ENCODE assay signal across 12 cellular contexts in the genomic region with DNA sequence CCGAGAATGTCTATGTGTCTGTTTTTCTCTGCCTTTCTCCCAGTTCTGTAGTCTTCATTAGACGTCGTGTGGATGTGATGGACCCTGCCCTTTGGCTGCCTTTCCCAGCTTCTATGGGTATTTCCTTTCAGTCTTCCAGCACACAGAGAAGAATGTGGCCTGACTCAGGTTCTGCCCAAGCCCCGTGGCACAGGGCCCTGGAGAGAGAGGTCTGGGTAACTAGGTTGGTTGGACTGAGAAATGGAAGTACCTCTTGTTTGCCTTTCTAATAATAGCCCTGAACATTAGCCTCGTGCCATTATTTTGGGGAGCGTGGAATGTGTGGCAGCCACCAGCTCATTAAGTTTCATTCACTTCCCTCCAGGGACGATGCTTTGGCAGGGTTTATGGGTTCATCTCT. TPM values are rescaled to one million over a fixed set of nuclear protein-coding genes. Genes with fewer than 3 reads are reported as not detected.
DNase-seq lines count a peak whose midpoint lies in the region; ATAC-seq and TF ChIP-seq lines count a peak whose summit lies in the region.
"Had no signal": no experiment of that assay in that cellular context is flagged by ENCODE, and none has a peak within 500 bp of the region (broad histone marks: within the 10 kb centered on the region; RNA-seq: fewer than 3 reads in every experiment).

No MANE protein-coding gene starts in this region.

- no peaks in the 10 kb centered on the region for H3K27me3 Mint-ChIP-seq in MCF 10A (ENCODE audit: insufficient read depth, unreplicated experiment)
- no peaks in the 10 kb centered on the region for H3K27me3 Mint-ChIP-seq in effector memory CD8-positive, alpha-beta T cell
- no peaks in the 10 kb centered on the region for H3K27me3 Mint-ChIP-seq in natural killer cell (ENCODE audit: low read depth in 2 of 2)
- no peaks in the 10 kb centered on the region for H3K27me3 Mint-ChIP-seq in type B pancreatic cell
- H3K27me3 Mint-ChIP-seq: activated CD8-positive, alpha-beta memory T cell treated with anti-CD3 and anti-CD28 coated beads, Interleukin-2, amount 10 ng/mL, durations not matched to agents 7 days and 5 days had no signal

- no peak for TF ChIP-seq POLR2A in breast epithelium (IDR thresholded peaks at IDR 0.05)

- DNase-seq in breast epithelium (ENCODE audit: low spot score in 2 of 2) (no peak), MCF 10A (ENCODE audit: unreplicated experiment) (no peak), natural killer cell (no peak), type B pancreatic cell (ENCODE audit: extremely low spot score, unreplicated experiment) (no peak), T1000 (lab: John Stamatoyannopoulos, UW) (no peak)
- DNase-seq in effector memory CD8-positive, alpha-beta T cell: no peak
- DNase-seq: activated CD8-positive, alpha-beta memory T cell treated with anti-CD3 and anti-CD28 coated beads, Interleukin-2, amount 10 ng/mL, durations not matched to agents 7 days and 5 days; GOT3; MG63 had no signal

- H3K9me3 Mint-ChIP-seq in MCF 10A (ENCODE audit: unreplicated experiment): no peaks in the 10 kb centered on the region
- no peaks in the 10 kb centered on the region for H3K9me3 Mint-ChIP-seq in effector memory CD8-positive, alpha-beta T cell
- H3K9me3 Mint-ChIP-seq in natural killer cell: no peaks in the 10 kb centered on the region
- no peaks in the 10 kb centered on the region for H3K9me3 Mint-ChIP-seq in type B pancreatic cell
- H3K9me3 Mint-ChIP-seq: activated naive CD4-positive, alpha-beta T cell treated with anti-CD3 and anti-CD28 coated beads, Interleukin-2, amount 50 U/mL, for 72 hours had no signal

- H3K27ac Mint-ChIP-seq in MCF 10A (ENCODE audit: low read depth, unreplicated experiment): no peak overlapping the region
- H3K27ac Mint-ChIP-seq in effector memory CD8-positive, alpha-beta T cell: peak overlapping the region; percentile 64 to 85
- peak overlapping the region; percentile 57 to 74 for H3K27ac Mint-ChIP-seq in natural killer cell
- peak overlapping the region; percentile 57 for H3K27ac Mint-ChIP-seq in type B pancreatic cell

- no TSS peak for BruUV-seq in MCF 10A (replicated peaks; lab: Mats Ljungman, UMichigan)

- intact Hi-C loops in breast epithelium (cut with DNase I; ENCODE audit: low total_unique reads): no loop called here
- intact Hi-C loops in MCF 10A (cut with micrococcal nuclease): no loop called here
- intact Hi-C loops in natural killer cell (cut with micrococcal nuclease): no loop called here

- H3K36me3 Mint-ChIP-seq in MCF 10A (ENCODE audit: insufficient read depth, unreplicated experiment): peaks cover 16% of the 10 kb centered on the region
- peaks cover 32% of the 10 kb centered on the region for H3K36me3 Mint-ChIP-seq in effector memory CD8-positive, alpha-beta T cell (ENCODE audit: insufficient read depth)
- H3K36me3 Mint-ChIP-seq in natural killer cell: no peaks in the 10 kb centered on the region
- H3K36me3 Mint-ChIP-seq in type B pancreatic cell: peaks cover 28% of the 10 kb centered on the region

- POLR2A ChIA-PET in MCF 10A (lab: Yijun Ruan, JAX): interaction anchor here (0.7 to 1.1 kb wide), 3 partner anchors 42 to 71 kb away, joined by 3 read pairs; no protein-coding TSS in a partner anchor

- CTCF ChIA-PET in MCF 10A (lab: Yijun Ruan, JAX): interaction anchor here (0.7 to 1.8 kb wide), 2 partner anchors 10 to 13 kb away, joined by 7 to 9 read pairs; no protein-coding TSS in a partner anchor

- H3K4me3 Mint-ChIP-seq in MCF 10A (ENCODE audit: unreplicated experiment): no peak overlapping the region
- H3K4me3 Mint-ChIP-seq in effector memory CD8-positive, alpha-beta T cell: peak overlapping the region; percentile 1 to 36
- peak overlapping the region; percentile 58 for H3K4me3 Mint-ChIP-seq in natural killer cell
- H3K4me3 Mint-ChIP-seq in type B pancreatic cell: peak overlapping the region; percentile 39

- ATAC-seq in effector memory CD8-positive, alpha-beta T cell (replicated peaks): no peak
- ATAC-seq in natural killer cell: no peak
- ATAC-seq in HG03571 (IDR thresholded peaks at IDR 0.05; ENCODE audit: unreplicated experiment): no peak
- no peak for ATAC-seq in GM21381 (IDR thresholded peaks at IDR 0.05; ENCODE audit: unreplicated experiment)
- ATAC-seq: activated CD8-positive, alpha-beta memory T cell treated with anti-CD3 and anti-CD28 coated beads, Interleukin-2, amount 10 ng/mL, durations not matched to agents 7 days and 5 days; activated naive CD4-positive, alpha-beta T cell treated with anti-CD3 and anti-CD28 coated beads, Interleukin-2, amount 50 U/mL, for 72 hours had no signal

- H3K4me1 Mint-ChIP-seq in MCF 10A (ENCODE audit: insufficient read depth, unreplicated experiment) (peaks cover 54% of the 10 kb centered on the region), natural killer cell (peaks cover 71 to 72% of the 10 kb centered on the region in 2 donors), type B pancreatic cell (ENCODE audit: unreplicated experiment) (peaks cover 29% of the 10 kb centered on the region)
- H3K4me1 Mint-ChIP-seq in effector memory CD8-positive, alpha-beta T cell (ENCODE audit: low read depth in 2 of 2): peaks cover 66 to 73% of the 10 kb centered on the region in 2 donors

- no peaks in the 10 kb centered on the region for H3K36me3 ChIP-seq in breast epithelium

- H3K4me1 ChIP-seq in breast epithelium: peaks cover 2 to 43% of the 10 kb centered on the region in 2 donors

- H3K27me3 ChIP-seq in breast epithelium: no peaks in the 10 kb centered on the region
- H3K27me3 ChIP-seq: MG63 had no signal

- peak overlapping the region; percentile 10 to 26 for H3K27ac ChIP-seq in breast epithelium

- no peak overlapping the region for H3K4me3 ChIP-seq in breast epithelium
- H3K4me3 ChIP-seq: MG63 had no signal

- no peaks in the 10 kb centered on the region for H3K9me3 ChIP-seq in breast epithelium
- H3K9me3 ChIP-seq: MG63 had no signal

- no peak for TF ChIP-seq CTCF in breast epithelium (IDR thresholded peaks at IDR 0.05)
- no peak for TF ChIP-seq CTCF in MCF 10A (IDR thresholded peaks at IDR 0.05; ENCODE audit: unreplicated experiment)
- TF ChIP-seq CTCF in natural killer cell (IDR thresholded peaks at IDR 0.05): no peak
- TF ChIP-seq CTCF in type B pancreatic cell (conservative IDR thresholded peaks at IDR 0.05): no peak

RNA-seq across cellular contexts. Expression of a gene that starts 3.9 kb away (rescaled TPM):
- total RNA-seq in breast epithelium (10 to 100 TPM; 11.1 to 14.2 (median 13.4) TPM), MCF 10A (2022) (19.7 and 21.1 TPM in 2 replicates), natural killer cell (10 to 100 TPM; 27.8 to 28.5 (median 28.4) TPM), type B pancreatic cell (ENCODE audit: low replicate concordance) (15.6 and 35.5 TPM in 2 replicates)

RNA-seq across cellular contexts. Expression of a gene that starts 29.8 kb away (rescaled TPM):
- total RNA-seq in breast epithelium (10 to 100 TPM in 2 of 3 donors, 1 to 10 TPM in 1; 6.6 to 46.2 (median 17.7) TPM), MCF 10A (2022) (not detected in 2 replicates), natural killer cell (10 to 100 TPM in 2 of 3 donors, 1 to 10 TPM in 1; 9.5 to 16.9 (median 13.0) TPM), type B pancreatic cell (ENCODE audit: low replicate concordance) (not detected in 2 replicates)

RNA-seq across cellular contexts. Expression of a gene that starts 45.7 kb away (rescaled TPM):
- total RNA-seq in breast epithelium: 10 to 100 TPM; 29.5 to 47.0 (median 32.3) TPM
- 53.7 and 59.3 TPM in 2 replicates for total RNA-seq in MCF 10A (2022)
- total RNA-seq in natural killer cell: 100 to 1,000 TPM; 100 to 122 (median 115) TPM
- 26.9 and 61.4 TPM in 2 replicates for total RNA-seq in type B pancreatic cell (ENCODE audit: low replicate concordance)
